8 cellular contexts compared by ENCODE assay signal in genomic region chr3:143847787-143848631, GRCh38. TPM values are rescaled to one million over a fixed set of nuclear protein-coding genes. Genes with fewer than 3 reads are reported as not detected.
DNase-seq lines count a peak whose midpoint lies in the region; ATAC-seq and TF ChIP-seq lines count a peak whose summit lies in the region.

Gene SLC9A9, minus strand, starts transcription at chr3:143848468. Its CDS starts 146 bp downstream, at chr3:143848322.

- no peak for TF ChIP-seq CTCF in astrocyte of the cerebellum (IDR thresholded peaks at IDR 0.05; ENCODE audit: low read depth, low read length, missing control alignments)

- H3K4me3 ChIP-seq in SJCRH30 (peak within 1 kb of the TSS; percentile 55), astrocyte of the cerebellum (ENCODE audit: low read depth, low read length) (peak within 1 kb of the TSS; percentile 64), right cardiac atrium (ENCODE audit: low read length) (peak within 1 kb of the TSS; percentile 96)

- H3K9me3 ChIP-seq in SJCRH30 (replicated peaks), result no peaks in the 10 kb centered on the region; the same call in 1 of the 2 replicates
- H3K9me3 ChIP-seq in right cardiac atrium (ENCODE audit: control insufficient read depth, low read length), result no peaks in the 10 kb centered on the region

- H3K27me3 ChIP-seq in SJCRH30 (no peaks in the 10 kb centered on the region), right cardiac atrium (ENCODE audit: control insufficient read depth, insufficient read depth) (no peaks in the 10 kb centered on the region)

- H3K4me1 ChIP-seq in SJCRH30, result peaks cover 2% of the 10 kb centered on the region
- H3K4me1 ChIP-seq in right cardiac atrium (ENCODE audit: control insufficient read depth, insufficient read depth, low read length), result peaks cover 1% of the 10 kb centered on the region

- no peak within 1 kb of the TSS; the same call in 1 of the 2 replicates for H3K27ac ChIP-seq in SJCRH30
- peak within 1 kb of the TSS; percentile 55 for H3K27ac ChIP-seq in right cardiac atrium (ENCODE audit: low read length)

- ATAC-seq in GM21367 (IDR thresholded peaks at IDR 0.05; ENCODE audit: unreplicated experiment), result peak; percentile 92
- peak; percentile 74 for ATAC-seq in HG03575 (IDR thresholded peaks at IDR 0.05; ENCODE audit: extremely low read depth, insufficient number of reproducible peaks, low FRiP score, unreplicated experiment)
- peak; percentile 86 to 91 for ATAC-seq in right cardiac atrium

- DNase-seq in G401 (ENCODE audit: low spot score) (peak; percentile 43), SJCRH30 (peak; percentile 7 to 46), astrocyte of the cerebellum (ENCODE audit: low read depth) (peak; percentile 47), right cardiac atrium (peak in 1 of 3 donors; percentile 36), posterior vena cava (ENCODE audit: low spot score) (no peak), HuH-7.5 (ENCODE audit: low spot score) (no peak)

- intact Hi-C loops in right cardiac atrium (cut with DNase I), result no loop called here
- intact Hi-C loops in posterior vena cava (cut with DNase I), result no loop called here

- H3K36me3 ChIP-seq in SJCRH30, result no peaks in the 10 kb centered on the region

- WGBS in right cardiac atrium, result under 1% methylated on average over 15 of the region's 15 CpGs

- in situ Hi-C loops in G401 (cut with HindIII; ENCODE audit: low sequenced_read_pairs), result no loop called here
- in situ Hi-C loops in astrocyte of the cerebellum (cut with HindIII; ENCODE audit: low sequenced_read_pairs), result no loop called here

RNA-seq across cellular contexts. Expression of gene SLC9A9, which starts in this region (rescaled TPM):
- not detected in 2 replicates for total RNA-seq in G401 (2014; rRNA removed; shearing (Covaris generic))
- 0.94 and 1.4 TPM in 2 replicates for total RNA-seq in SJCRH30 (2014; rRNA removed; shearing (Covaris generic))
- total RNA-seq in right cardiac atrium, result 10 to 100 TPM in 1 of 4 donors, 1 to 10 TPM in 3; 8.3 to 14.9 (median 9.6) TPM
- 3.6 TPM for polyA plus RNA-seq in right cardiac atrium
- 10 to 100 TPM; 20.5 to 28.8 TPM for total RNA-seq in posterior vena cava

Comparison
In these comparisons a context has a peak if more than half of its experiments do, and no peak if none do; other contexts are left out.
1. Peak in DNase-seq in G401; RNA of the gene not detected or under 1 TPM.
2. DNase-seq: peak in SJCRH30 (2 of 2) and astrocyte of the cerebellum (single experiment); none in posterior vena cava (single experiment) and HuH-7.5 (single experiment).
3. Peak in every context shown above with its lines, with median percentiles within 50 percentile points of each other: ATAC-seq and H3K4me3 ChIP-seq.